Comparison of ENCODE assay signal across 1 cellular context in genomic region chr10:8144496-8144895, GRCh38.
TF ChIP-seq lines count a peak whose summit lies in the region.

No MANE protein-coding gene starts in this region.

TF ChIP-seq in H1, 55 proteins besides CTCF, POLR2A, EP300 and RAD21 (continued from another document):
- no peak for TF ChIP-seq CHD7 (IDR thresholded peaks at IDR 0.05; ENCODE audit: insufficient replicate concordance, low read length)
- no peak for TF ChIP-seq SUZ12 (IDR thresholded peaks at IDR 0.05; ENCODE audit: low read length)
- no peak for TF ChIP-seq TAF1 (IDR thresholded peaks at IDR 0.05; ENCODE audit: low read depth, low read length)
- no peak for TF ChIP-seq TBP (IDR thresholded peaks at IDR 0.05; ENCODE audit: low read depth, low read length)
- no peak for TF ChIP-seq ASH2L (IDR thresholded peaks at IDR 0.05; ENCODE audit: low read length)
- no peak for TF ChIP-seq KDM1A (IDR thresholded peaks at IDR 0.05; ENCODE audit: borderline replicate concordance, low read length)
- TF ChIP-seq E2F6 (IDR thresholded peaks at IDR 0.05) = no peak
- no peak for TF ChIP-seq CHD1 (IDR thresholded peaks at IDR 0.05; ENCODE audit: low read depth, low read length)
- TF ChIP-seq TEAD4 (IDR thresholded peaks at IDR 0.05; ENCODE audit: low read depth, low read length) = no peak
- no peak for TF ChIP-seq SIRT6 (IDR thresholded peaks at IDR 0.05; ENCODE audit: low read length)
- TF ChIP-seq CEBPB (IDR thresholded peaks at IDR 0.05; ENCODE audit: low read depth, low read length) = no peak
- TF ChIP-seq JUN (IDR thresholded peaks at IDR 0.05; ENCODE audit: low read depth, low read length) = no peak
- no peak for TF ChIP-seq ATF2 (IDR thresholded peaks at IDR 0.05; ENCODE audit: low read length)
- no peak for TF ChIP-seq MAX (IDR thresholded peaks at IDR 0.05)
- no peak for TF ChIP-seq SIX5 (IDR thresholded peaks at IDR 0.05; ENCODE audit: low read depth, low read length)
- TF ChIP-seq RXRA (IDR thresholded peaks at IDR 0.05; ENCODE audit: insufficient read depth, low read depth, low read length) = no peak
- TF ChIP-seq BCL11A (IDR thresholded peaks at IDR 0.05; ENCODE audit: low read depth in 2 of 2, low read length in 2 of 2) = no peak
TF ChIP-seq in H1: peak in this region for 0.
